ENCODE assay signal across 8 cellular contexts in genomic region chr9:131738293-131738692, GRCh38. TPM values are rescaled to one million over a fixed set of nuclear protein-coding genes. Genes with fewer than 3 reads are reported as not detected.
DNase-seq lines count a peak whose midpoint lies in the region; ATAC-seq and TF ChIP-seq lines count a peak whose summit lies in the region.

No MANE protein-coding gene starts in this region.

- no peaks in the 10 kb centered on the region for H3K9me3 ChIP-seq in Panc1 (ENCODE audit: control insufficient read depth, insufficient read depth, low read depth, low read length)
- H3K9me3 ChIP-seq in esophagus muscularis mucosa: no peaks in the 10 kb centered on the region
- no peaks in the 10 kb centered on the region for H3K9me3 ChIP-seq in MG63

- intact Hi-C loops in Panc1 (cut with micrococcal nuclease; ENCODE audit: unreplicated experiment) (loop anchor here (10.0 kb wide), 1 partner anchor 63 kb away; no protein-coding TSS in a partner anchor), esophagus muscularis mucosa (cut with DNase I) (loop anchor here (5.0 kb wide), 1 partner anchor 61 kb away; no protein-coding TSS in a partner anchor)

- H3K4me3 ChIP-seq in Panc1 (ENCODE audit: low read depth in 2 of 2, low read length in 2 of 2) (peak overlapping the region; percentile 66 to 74), esophagus muscularis mucosa (peak overlapping the region; percentile 60 to 94 (median 72)), MG63 (no peak overlapping the region; the same call in 1 of the 2 replicates)

- BruUV-seq in Panc1 (replicated peaks; lab: Mats Ljungman, UMichigan): no TSS peak

- no peak for ATAC-seq in Panc1
- no peak for ATAC-seq in HG02571 (IDR thresholded peaks at IDR 0.05; ENCODE audit: unreplicated experiment)

- H3K27me3 ChIP-seq in Panc1 (ENCODE audit: control insufficient read depth, insufficient read depth, low read length): no peaks in the 10 kb centered on the region
- H3K27me3 ChIP-seq in esophagus muscularis mucosa: no peaks in the 10 kb centered on the region
- H3K27me3 ChIP-seq in MG63: no peaks in the 10 kb centered on the region

- DNase-seq in GM10248 (ENCODE audit: extremely low spot score) (no peak), Panc1 (ENCODE audit: low read depth, low spot score) (no peak), esophagus muscularis mucosa (ENCODE audit: extremely low spot score) (no peak), progenitor cell of endocrine pancreas (ENCODE audit: low spot score, unreplicated experiment) (no peak), MG63 (no peak), NCI-H1694 treated with DMSO at 0.1 percent for 48 hours (lab: John Stamatoyannopoulos, UW) (no peak), hypothalamus (lab: John Stamatoyannopoulos, UW) (no peak)

- H3K27ac Mint-ChIP-seq in progenitor cell of endocrine pancreas: peak overlapping the region; percentile 92

- H3K4me1 ChIP-seq in Panc1 (ENCODE audit: control insufficient read depth, insufficient read depth, low read length) (peaks cover 49% of the 10 kb centered on the region), esophagus muscularis mucosa (peaks cover 56 to 64% (median 61%) of the 10 kb centered on the region in 4 donors)

- H3K36me3 Mint-ChIP-seq in progenitor cell of endocrine pancreas (ENCODE audit: insufficient read depth): no peaks in the 10 kb centered on the region

- peak; percentile 31 for TF ChIP-seq CTCF in GM10248 (IDR thresholded peaks at IDR 0.05; ENCODE audit: control extremely low read depth, extremely low read depth, low read depth, missing control alignments)
- no peak for TF ChIP-seq CTCF in Panc1 (IDR thresholded peaks at IDR 0.05)
- TF ChIP-seq CTCF in esophagus muscularis mucosa (IDR thresholded peaks at IDR 0.05): no peak
- no peak for TF ChIP-seq CTCF in progenitor cell of endocrine pancreas (IDR thresholded peaks at IDR 0.05; ENCODE audit: unreplicated experiment)

- no peaks in the 10 kb centered on the region for H3K9me3 Mint-ChIP-seq in progenitor cell of endocrine pancreas (ENCODE audit: low read depth)

- in situ Hi-C loops in Panc1 (cut with HindIII; ENCODE audit: low pct_unique_long_range_greater_than_20kb, low sequenced_read_pairs): no loop called here

- H3K4me1 Mint-ChIP-seq in progenitor cell of endocrine pancreas (ENCODE audit: low read depth): peaks cover 44% of the 10 kb centered on the region

- WGBS in esophagus muscularis mucosa: 58% methylated on average over 6 of the region's 6 CpGs

- no peak for TF ChIP-seq POLR2A in esophagus muscularis mucosa (IDR thresholded peaks at IDR 0.05; ENCODE audit: low read depth)

- H3K27ac ChIP-seq in Panc1 (ENCODE audit: low read length) (peak overlapping the region; percentile 57), esophagus muscularis mucosa (replicated peaks in 1 of 4) (peak overlapping the region in 2 of 4 donors; percentile 86 to 91)

- peak overlapping the region; percentile 94 for H3K4me3 Mint-ChIP-seq in progenitor cell of endocrine pancreas (ENCODE audit: low read depth)

- CTCF ChIA-PET in GM10248 (lab: Yijun Ruan, JAX): interaction anchor here (1.0 to 8.5 kb wide), 20 partner anchors 8 to 195 kb away, joined by 3 to 96 read pairs (median 6); no protein-coding TSS in a partner anchor
- CTCF ChIA-PET in Panc1 (lab: Charles Lee): interaction anchor here (0.6 kb wide), 1 partner anchor 86 kb away, joined by 4 read pairs; no protein-coding TSS in a partner anchor

- POLR2A ChIA-PET in GM10248 (lab: Yijun Ruan, JAX) (interaction anchor here (1.5 kb wide), 1 partner anchor 147 kb away, joined by 3 read pairs; no protein-coding TSS in a partner anchor), Panc1 (lab: Charles Lee) (no interaction called here)

- H3K36me3 ChIP-seq in Panc1 (ENCODE audit: control insufficient read depth, insufficient read depth, low read length) (no peaks in the 10 kb centered on the region), esophagus muscularis mucosa (no peaks in the 10 kb centered on the region), MG63 (0 out of 2 replicates have a peak, but pooled peaks cover 7% of the 10 kb centered on the region)

- H3K27me3 Mint-ChIP-seq in progenitor cell of endocrine pancreas: no peaks in the 10 kb centered on the region

- TF ChIP-seq EP300 in esophagus muscularis mucosa (IDR thresholded peaks at IDR 0.05): no peak

RNA-seq across cellular contexts. Expression of gene RAPGEF1, which starts 1.6 kb away (rescaled TPM):
- total RNA-seq in Panc1 (2021; ENCODE audit: unreplicated experiment): 86.8 TPM
- 57.8 TPM for polyA plus RNA-seq in Panc1 (2012; ENCODE audit: insufficient read length)
- 100 to 1,000 TPM in 2 of 4 donors, 10 to 100 TPM in 2; 66.6 to 138 (median 101) TPM for total RNA-seq in esophagus muscularis mucosa
- 57.3 and 62.8 TPM in 2 replicates for total RNA-seq in progenitor cell of endocrine pancreas
- 19.0 and 31.3 TPM in 2 replicates for total RNA-seq in MG63 (2014; rRNA removed; shearing (Covaris generic); ENCODE audit: low replicate concordance)
